In genomic region chr12:25583545-25583944, GRCh38 we compare ENCODE assay signal across 14 cellular contexts. TPM values are rescaled to one million over a fixed set of nuclear protein-coding genes. Genes with fewer than 3 reads are reported as not detected.
DNase-seq lines count a peak whose midpoint lies in the region; ATAC-seq, FAIRE-seq and TF ChIP-seq lines count a peak whose summit lies in the region.
"Had no signal": no experiment of that assay in that cellular context is flagged by ENCODE, and none has a peak within 500 bp of the region (broad histone marks: within the 10 kb centered on the region; RNA-seq: fewer than 3 reads in every experiment).

No MANE protein-coding gene starts in this region.

- no peak overlapping the region for H3K4me2 ChIP-seq in keratinocyte (ENCODE audit: control insufficient read depth, extremely low read depth, insufficient read depth, low read depth, low read length)
- H3K4me2 ChIP-seq: BLaER1 had no signal

- no peaks in the 10 kb centered on the region for H3K36me3 ChIP-seq in bronchial epithelial cell (ENCODE audit: control insufficient read depth, insufficient read depth, low read length)
- H3K36me3 ChIP-seq in keratinocyte (ENCODE audit: control insufficient read depth in 2 of 2, extremely low read depth in 1 of 2, insufficient read depth in 2 of 2, low read length in 2 of 2): no peaks in the 10 kb centered on the region
- H3K36me3 ChIP-seq: BLaER1, sigmoid colon had no signal

- H3K4me1 ChIP-seq in keratinocyte (ENCODE audit: control insufficient read depth, extremely low read depth, insufficient read depth, low read length): peaks cover 19% of the 10 kb centered on the region
- H3K4me1 ChIP-seq: BLaER1 had no signal

- H3K79me2 ChIP-seq in keratinocyte (ENCODE audit: control insufficient read depth, insufficient read depth, low read length): no peaks in the 10 kb centered on the region

- no peak overlapping the region for H3K27ac Mint-ChIP-seq in CD4-positive, alpha-beta T cell
- H3K27ac Mint-ChIP-seq in nephron progenitor cell: no peak overlapping the region

- H3K4me3 ChIP-seq in bronchial epithelial cell (ENCODE audit: low read depth, low read length): no peak overlapping the region
- no peak overlapping the region for H3K4me3 ChIP-seq in keratinocyte (ENCODE audit: control insufficient read depth in 2 of 3, extremely low read depth in 1 of 3, insufficient read depth in 2 of 3, low read depth in 1 of 3, low read length in 3 of 3)
- H3K4me3 ChIP-seq: BLaER1, dorsolateral prefrontal cortex, sigmoid colon had no signal

- H2AFZ ChIP-seq in keratinocyte (ENCODE audit: control insufficient read depth, low read length): peak overlapping the region; percentile 26

- no peak for TF ChIP-seq POLR2A in H54 (IDR thresholded peaks at IDR 0.05; ENCODE audit: low read depth, low read length)

- peaks cover 3% of the 10 kb centered on the region for H3K27me3 ChIP-seq in CD4-positive, alpha-beta T cell (ENCODE audit: control insufficient read depth, insufficient read depth, low read length)
- no peaks in the 10 kb centered on the region for H3K27me3 ChIP-seq in bronchial epithelial cell (ENCODE audit: control insufficient read depth, insufficient read depth, low read length)
- no peaks in the 10 kb centered on the region for H3K27me3 ChIP-seq in keratinocyte (ENCODE audit: control insufficient read depth, extremely low read depth, insufficient read depth, low read length)
- H3K27me3 ChIP-seq: BLaER1, sigmoid colon had no signal

- ATAC-seq in CD4-positive, alpha-beta T cell (ENCODE audit: poor library complexity): peak; percentile 59
- no peak for ATAC-seq in HG03135 (IDR thresholded peaks at IDR 0.05; ENCODE audit: unreplicated experiment)
- ATAC-seq in GM18870 (IDR thresholded peaks at IDR 0.05; ENCODE audit: unreplicated experiment): no peak
- ATAC-seq: left colon had no signal

- no peaks in the 10 kb centered on the region for H3K27me3 Mint-ChIP-seq in CD4-positive, alpha-beta T cell
- no peaks in the 10 kb centered on the region for H3K27me3 Mint-ChIP-seq in nephron progenitor cell (ENCODE audit: low read depth, poor library complexity)

- H3K9me3 Mint-ChIP-seq in CD4-positive, alpha-beta T cell: no peaks in the 10 kb centered on the region
- H3K9me3 Mint-ChIP-seq in nephron progenitor cell: no peaks in the 10 kb centered on the region

- H3K9me1 ChIP-seq in keratinocyte (ENCODE audit: control insufficient read depth, extremely low read depth, insufficient read depth, low read length): no peaks in the 10 kb centered on the region

- no peak for TF ChIP-seq CTCF in CD4-positive, alpha-beta T cell (IDR thresholded peaks at IDR 0.05)
- TF ChIP-seq CTCF in bronchial epithelial cell (IDR thresholded peaks at IDR 0.05; ENCODE audit: insufficient read depth, low read length, severe bottlenecking): no peak
- TF ChIP-seq CTCF in keratinocyte (optimal IDR thresholded peaks at IDR 0.05 in 1 of 3, IDR thresholded peaks at IDR 0.05 in 1 of 3, conservative IDR thresholded peaks at IDR 0.05 in 1 of 3; ENCODE audit: extremely low read depth in 1 of 3, insufficient read depth in 2 of 3, low read length in 3 of 3): peak; percentile 30 to 59 (median 35)
- TF ChIP-seq CTCF in nephron progenitor cell (IDR thresholded peaks at IDR 0.05): no peak

- H3K9me3 ChIP-seq in CD4-positive, alpha-beta T cell (ENCODE audit: control insufficient read depth, low read length): no peaks in the 10 kb centered on the region
- H3K9me3 ChIP-seq in keratinocyte (ENCODE audit: control insufficient read depth, low read depth, low read length): peaks cover 9% of the 10 kb centered on the region
- H3K9me3 ChIP-seq: sigmoid colon had no signal

- POLR2A ChIA-PET in CD4-positive, alpha-beta T cell (lab: Charles Lee): no interaction called here

- no peak for FAIRE-seq in bronchial epithelial cell (lab: Jason Lieb, UNC)
- FAIRE-seq in keratinocyte (lab: Jason Lieb, UNC): peak; percentile 76
- no peak for FAIRE-seq in H54 (lab: Jason Lieb, UNC)

- H3K27ac ChIP-seq in CD4-positive, alpha-beta T cell (ENCODE audit: low read depth, low read length): no peak overlapping the region
- H3K27ac ChIP-seq in keratinocyte (ENCODE audit: control insufficient read depth, insufficient read depth, low read length): no peak overlapping the region
- H3K27ac ChIP-seq: BLaER1, sigmoid colon had no signal

- H3K9ac ChIP-seq in keratinocyte (ENCODE audit: control insufficient read depth, extremely low read depth, insufficient read depth, low read length): no peak overlapping the region
- H3K9ac ChIP-seq: BLaER1 had no signal

- no peaks in the 10 kb centered on the region for H4K20me1 ChIP-seq in keratinocyte (ENCODE audit: control insufficient read depth, extremely low read depth, insufficient read depth, low read length)
- H4K20me1 ChIP-seq: BLaER1 had no signal

- dilution Hi-C loops in keratinocyte (cut with MboI; ENCODE audit: extremely low pct_ligation_motif_present, low sequenced_read_pairs): no loop called here

- intact Hi-C loops in CD4-positive, alpha-beta T cell (cut with DNase I, micrococcal nuclease): loop anchor here (2.0 to 5.0 kb wide), 2 partner anchors 444 to 445 kb away; no protein-coding TSS in a partner anchor

- H3K4me1 Mint-ChIP-seq in CD4-positive, alpha-beta T cell (ENCODE audit: low read depth): peaks cover 14% of the 10 kb centered on the region
- no peaks in the 10 kb centered on the region for H3K4me1 Mint-ChIP-seq in nephron progenitor cell

- no peaks in the 10 kb centered on the region for H3K36me3 Mint-ChIP-seq in CD4-positive, alpha-beta T cell (ENCODE audit: low read depth)
- no peaks in the 10 kb centered on the region for H3K36me3 Mint-ChIP-seq in nephron progenitor cell (ENCODE audit: low read depth)

- H3K4me3 Mint-ChIP-seq in CD4-positive, alpha-beta T cell: no peak overlapping the region
- no peak overlapping the region for H3K4me3 Mint-ChIP-seq in nephron progenitor cell

- no peak for DNase-seq in CD4-positive, alpha-beta T cell
- peak; percentile 28 for DNase-seq in M059J (ENCODE audit: low read depth)
- peak; percentile 18 for DNase-seq in bronchial epithelial cell (ENCODE audit: low read depth)
- DNase-seq in keratinocyte (ENCODE audit: low read depth, low spot score): no peak
- DNase-seq in nephron progenitor cell: no peak
- DNase-seq in H54 (ENCODE audit: insufficient read length, low spot score): no peak
- DNase-seq: activated T-cell treated with anti-CD3 and anti-CD28 coated beads, Interleukin-2, amount 50 U/mL, for 1 hour; left colon; NCI-H1436 treated with DMSO at 0.1 percent for 48 hours; sigmoid colon had no signal

- CTCF ChIA-PET in CD4-positive, alpha-beta T cell (lab: Charles Lee): no interaction called here

RNA-seq across cellular contexts. Expression of gene LMNTD1, which starts 30.5 kb away (rescaled TPM):
- not detected for total RNA-seq in CD4-positive, alpha-beta T cell
- 0.32 and 2.2 TPM in 2 replicates for total RNA-seq in M059J (2014; rRNA removed; shearing (Covaris generic))
- 0.13 TPM in 1 of 2 replicates, not detected in the other for total RNA-seq in bronchial epithelial cell
- polyA plus RNA-seq in keratinocyte: 0.14 to 0.42 TPM in 2 of 3 replicates, not detected in the other
- polyA plus RNA-seq in keratinocyte (2011; ENCODE audit: low read depth): not detected
- polyA plus RNA-seq in keratinocyte (2011; cell fraction: cytosol; rRNA removed): 0.18 and 0.38 TPM in 2 replicates
- 0.29 TPM in 1 of 2 replicates, not detected in the other for polyA plus RNA-seq in keratinocyte (2011; cell fraction: nucleus; rRNA removed)
- not detected in 2 replicates for polyA plus RNA-seq in keratinocyte (2012; ENCODE audit: low replicate concordance)
- not detected in 3 replicates for polyA minus RNA-seq in keratinocyte
- polyA minus RNA-seq in keratinocyte (2011; cell fraction: cytosol; rRNA and poly(A)+ RNA removed): not detected
- polyA minus RNA-seq in keratinocyte (2011; cell fraction: nucleus; rRNA and poly(A)+ RNA removed): 2.0 TPM in 1 of 2 replicates, not detected in the other
- total RNA-seq: left colon had no signal
- polyA plus RNA-seq: sigmoid colon had no signal

Comparison
In these comparisons a context has a peak if more than half of its experiments do, and no peak if none do; other contexts are left out.
1. DNase-seq: peak in M059J (single experiment) and bronchial epithelial cell (single experiment); none in CD4-positive, alpha-beta T cell (0 of 10), keratinocyte (single experiment), nephron progenitor cell (single experiment) and H54 (single experiment).
2. CTCF ChIP-seq: peak in keratinocyte (3 of 3); none in CD4-positive, alpha-beta T cell (single experiment), bronchial epithelial cell (single experiment) and nephron progenitor cell (single experiment).